ENCODE assay signal across 11 cellular contexts in the genomic region with DNA sequence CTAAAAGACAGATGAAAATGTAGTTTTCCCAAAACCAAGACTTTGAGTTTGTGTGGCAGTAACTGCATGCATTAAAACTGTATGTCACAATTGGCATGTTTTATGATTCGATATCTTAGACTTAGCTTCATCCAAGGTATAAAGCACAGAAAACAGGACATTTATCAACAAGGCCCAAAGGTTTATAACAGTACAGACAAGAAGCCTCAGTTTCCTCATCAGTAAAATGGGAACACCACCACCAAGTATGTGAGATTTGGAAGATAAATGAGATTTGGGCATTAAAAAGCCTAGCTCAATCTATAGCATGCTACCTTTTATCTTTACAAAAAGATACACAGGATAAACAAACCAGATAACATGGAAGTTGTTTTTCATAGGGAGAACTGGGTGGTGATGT.
"Had no signal": no experiment of that assay in that cellular context is flagged by ENCODE, and none has a peak within 500 bp of the region (broad histone marks: within the 10 kb centered on the region; RNA-seq: fewer than 3 reads in every experiment).

No MANE protein-coding gene starts in this region.

- H3K4me1 ChIP-seq: HAP-1 had no signal

- H3K9me3 ChIP-seq: HAP-1 had no signal

- DNase-seq: GM23248, GOT3, H7, H9, HCEC 1CT, HFFc6 had no signal

- H2AFZ ChIP-seq: GM23248, GM23338 had no signal

- FAIRE-seq: H1, H54 had no signal

- ATAC-seq: GM23338, HCT116 had no signal

- H3K36me3 ChIP-seq: HAP-1 had no signal

- H3K4me2 ChIP-seq: GM23338 had no signal

- H3K4me3 ChIP-seq: GM23248, GM23338, HAP-1 had no signal

- H3K9ac ChIP-seq: GM23248 had no signal

- H3K27ac ChIP-seq: GM23248 had no signal
